ENCODE assay signal across 25 cellular contexts in the genomic region with DNA sequence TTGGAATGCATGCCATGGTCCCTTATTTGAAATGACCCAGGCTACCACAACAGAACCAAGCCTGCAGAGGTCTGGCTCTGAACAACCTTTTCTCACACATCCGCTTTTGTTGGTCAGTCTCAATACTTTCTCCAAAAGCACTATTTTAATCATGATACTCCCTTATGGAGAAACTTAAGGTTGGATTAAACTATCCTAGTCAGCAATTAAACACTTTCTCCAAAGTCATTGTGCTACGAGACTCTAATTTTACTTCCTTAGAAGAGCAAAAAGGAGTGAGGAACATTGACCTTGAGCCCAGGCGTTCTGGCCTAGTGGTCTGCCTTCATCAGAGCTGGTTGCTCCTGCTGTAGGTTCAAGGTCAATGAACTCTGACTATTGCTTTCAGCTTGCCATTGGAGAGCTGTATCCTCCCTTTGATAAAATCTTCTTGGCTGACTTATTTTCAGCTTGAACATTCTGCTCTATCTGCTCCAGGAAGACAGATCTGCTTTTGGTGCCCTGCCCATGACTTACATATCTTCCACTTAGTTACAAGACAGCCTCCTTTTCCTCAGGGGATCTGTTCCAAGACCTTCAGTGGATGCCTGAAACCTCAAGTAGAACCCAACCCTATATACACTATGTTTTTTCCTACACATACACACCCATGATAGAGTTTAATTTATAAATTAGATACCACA.
"Had no signal": no experiment of that assay in that cellular context is flagged by ENCODE, and none has a peak within 500 bp of the region (broad histone marks: within the 10 kb centered on the region; RNA-seq: fewer than 3 reads in every experiment).

No MANE protein-coding gene starts in this region.

- H3K4me1 ChIP-seq: prostate gland, spleen, tibial nerve had no signal

- H3K9me3 Mint-ChIP-seq: activated CD4-positive, alpha-beta memory T cell treated with anti-CD3 and anti-CD28 coated beads for 36 hours; activated CD4-positive, alpha-beta T cell treated with anti-CD3 and anti-CD28 coated beads, Interleukin-2, amount 10 ng/mL, durations not matched to agents 24 days and 14 days; activated naive CD8-positive, alpha-beta T cell treated with anti-CD3 and anti-CD28 coated beads, Interleukin-2, amount 10 ng/mL, durations not matched to agents 7 days and 5 days; activated T-helper 1 cell treated with anti-CD3 and anti-CD28 coated beads, Interleukin-12 subunit alpha, Interleukin-12 subunit beta, Interleukin-2, Interleukin-4 antibody, amounts not matched to agents 30 ng/mL and 10 ng/mL and 1 ng/mL, durations not matched to agents 14 hours and 24 hours and 36 hours; naive B cell had no signal

- ATAC-seq: left ventricle myocardium superior had no signal

- H3K27ac Mint-ChIP-seq: activated CD4-positive, alpha-beta memory T cell treated with anti-CD3 and anti-CD28 coated beads for 36 hours; activated CD4-positive, alpha-beta T cell treated with anti-CD3 and anti-CD28 coated beads, Interleukin-2, amount 10 ng/mL, durations not matched to agents 24 days and 14 days; activated naive CD4-positive, alpha-beta T cell treated with anti-CD3 and anti-CD28 coated beads for 36 hours; activated naive CD8-positive, alpha-beta T cell treated with anti-CD3 and anti-CD28 coated beads, Interleukin-2, amount 10 ng/mL, durations not matched to agents 7 days and 5 days; activated T-helper 1 cell treated with anti-CD3 and anti-CD28 coated beads, Interleukin-12 subunit alpha, Interleukin-12 subunit beta, Interleukin-2, Interleukin-4 antibody, amounts not matched to agents 30 ng/mL and 10 ng/mL and 1 ng/mL, durations not matched to agents 14 hours and 24 hours and 36 hours; naive B cell had no signal

- H3K4me1 Mint-ChIP-seq: activated CD4-positive, alpha-beta T cell treated with anti-CD3 and anti-CD28 coated beads, Interleukin-2, amount 10 ng/mL, durations not matched to agents 24 days and 14 days; activated naive CD8-positive, alpha-beta T cell treated with anti-CD3 and anti-CD28 coated beads, Interleukin-2, amount 10 ng/mL, durations not matched to agents 7 days and 5 days; naive B cell had no signal

- H3K36me3 Mint-ChIP-seq: activated CD4-positive, alpha-beta memory T cell treated with anti-CD3 and anti-CD28 coated beads for 36 hours; activated naive CD8-positive, alpha-beta T cell treated with anti-CD3 and anti-CD28 coated beads, Interleukin-2, amount 10 ng/mL, durations not matched to agents 7 days and 5 days; naive B cell had no signal

- H3K27me3 Mint-ChIP-seq: activated CD4-positive, alpha-beta memory T cell treated with anti-CD3 and anti-CD28 coated beads for 36 hours; activated CD4-positive, alpha-beta T cell treated with anti-CD3 and anti-CD28 coated beads, Interleukin-2, amount 10 ng/mL, durations not matched to agents 24 days and 14 days; activated naive CD8-positive, alpha-beta T cell treated with anti-CD3 and anti-CD28 coated beads, Interleukin-2, amount 10 ng/mL, durations not matched to agents 7 days and 5 days had no signal

- H3K4me3 Mint-ChIP-seq: activated CD4-positive, alpha-beta memory T cell treated with anti-CD3 and anti-CD28 coated beads for 36 hours; activated CD4-positive, alpha-beta T cell treated with anti-CD3 and anti-CD28 coated beads, Interleukin-2, amount 10 ng/mL, durations not matched to agents 24 days and 14 days; activated naive CD4-positive, alpha-beta T cell treated with anti-CD3 and anti-CD28 coated beads for 36 hours; activated naive CD8-positive, alpha-beta T cell treated with anti-CD3 and anti-CD28 coated beads, Interleukin-2, amount 10 ng/mL, durations not matched to agents 7 days and 5 days; activated T-helper 1 cell treated with anti-CD3 and anti-CD28 coated beads, Interleukin-12 subunit alpha, Interleukin-12 subunit beta, Interleukin-2, Interleukin-4 antibody, amounts not matched to agents 30 ng/mL and 10 ng/mL and 1 ng/mL, durations not matched to agents 14 hours and 24 hours and 36 hours; naive B cell had no signal

- H3K27ac ChIP-seq: brain microvascular endothelial cell, coronary artery, dorsolateral prefrontal cortex, ovary, prostate gland, spleen, suprapubic skin, tibial nerve had no signal

- H3K36me3 ChIP-seq: brain microvascular endothelial cell, ovary, prostate gland, spleen, suprapubic skin, tibial nerve had no signal

- H3K4me3 ChIP-seq: coronary artery, dorsolateral prefrontal cortex, ovary, prostate gland, spleen, suprapubic skin, tibial nerve had no signal

- H3K27me3 ChIP-seq: brain microvascular endothelial cell, ovary, spleen, suprapubic skin, tibial nerve had no signal

- DNase-seq: activated CD4-positive, alpha-beta memory T cell treated with anti-CD3 and anti-CD28 coated beads for 36 hours; activated CD4-positive, alpha-beta T cell treated with anti-CD3 and anti-CD28 coated beads, Interleukin-2, amount 10 ng/mL, durations not matched to agents 24 days and 14 days; activated CD4-positive, CD25-positive, alpha-beta regulatory T cell treated with anti-CD3 and anti-CD28 coated beads, Interleukin-2, amount 50 U/mL, for 72 hours; activated CD8-positive, alpha-beta memory T cell treated with anti-CD3 and anti-CD28 coated beads, Interleukin-2, amount 50 U/mL, for 4 hours; activated effector memory CD4-positive, alpha-beta T cell treated with anti-CD3 and anti-CD28 coated beads, Interleukin-2, amount 50 U/mL, for 16 hours; activated naive CD4-positive, alpha-beta T cell treated with anti-CD3 and anti-CD28 coated beads for 36 hours; activated naive CD8-positive, alpha-beta T cell treated with anti-CD3 and anti-CD28 coated beads, Interleukin-2, amount 10 ng/mL, durations not matched to agents 7 days and 5 days; activated T-cell treated with anti-CD3 and anti-CD28 coated beads, Interleukin-2, amount 50 U/mL, for 1 hour; amniotic stem cell; dorsolateral prefrontal cortex; effector memory CD4-positive, alpha-beta T cell; foreskin melanocyte; left cardiac atrium; left ventricle myocardium superior; naive B cell; spleen; stimulated activated naive CD4-positive, alpha-beta T cell; T-helper 2 cell had no signal

- H3K9me3 ChIP-seq: ovary, prostate gland, spleen, suprapubic skin, tibial nerve had no signal
